In the genomic region with DNA sequence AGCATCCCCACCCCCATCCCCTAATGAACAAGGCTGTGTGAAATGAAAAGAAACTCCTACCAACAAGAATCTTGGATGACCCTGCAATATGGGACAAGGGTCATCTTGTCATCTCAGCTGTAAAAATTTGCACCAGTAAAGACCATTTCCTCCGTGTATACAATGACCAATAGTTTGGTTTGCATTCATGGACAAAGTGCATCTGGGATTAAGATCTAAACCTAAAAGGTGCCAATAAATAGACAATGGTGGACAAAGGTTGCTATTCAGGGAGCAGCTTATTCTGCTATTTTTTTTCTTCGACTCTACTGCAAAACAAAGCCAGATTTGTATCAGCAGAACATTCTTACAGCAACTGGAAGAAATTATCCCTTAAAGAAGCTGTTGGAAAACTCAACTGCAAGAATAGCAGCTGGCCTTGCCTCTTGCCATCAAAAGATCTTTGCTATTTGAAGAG, we compare ENCODE assay signal across 25 cellular contexts. TPM values are rescaled to one million over a fixed set of nuclear protein-coding genes. Genes with fewer than 3 reads are reported as not detected.
DNase-seq lines count a peak whose midpoint lies in the region; ATAC-seq and TF ChIP-seq lines count a peak whose summit lies in the region.
"Had no signal": no experiment of that assay in that cellular context is flagged by ENCODE, and none has a peak within 500 bp of the region (broad histone marks: within the 10 kb centered on the region; RNA-seq: fewer than 3 reads in every experiment).

No MANE protein-coding gene starts in this region.

- H3K79me2 ChIP-seq in hepatocyte: no peaks in the 10 kb centered on the region

- peak overlapping the region in 4 of 5 experiments; percentile 4 to 63 (median 34) for H3K27ac Mint-ChIP-seq in brain
- H3K27ac Mint-ChIP-seq in Calu3 (ENCODE audit: unreplicated experiment): no peak overlapping the region
- H3K27ac Mint-ChIP-seq: GM23338; immature natural killer cell; T-helper 1 cell treated with Interleukin-12 subunit alpha and Interleukin-12 subunit beta and Interleukin-4 antibody, amounts not matched to agents 30 μg/mL and 1 μg/mL, for 36 hours had no signal

- no peaks in the 10 kb centered on the region for H4K20me1 ChIP-seq in hepatocyte (ENCODE audit: insufficient read depth, poor library complexity, severe bottlenecking)

- no peaks in the 10 kb centered on the region for H3K27me3 ChIP-seq in hepatocyte
- H3K27me3 ChIP-seq: breast epithelium, testis had no signal

- no peak for TF ChIP-seq CTCF in brain (conservative IDR thresholded peaks at IDR 0.05)
- no peak for TF ChIP-seq CTCF in hepatocyte (IDR thresholded peaks at IDR 0.05; ENCODE audit: poor library complexity)
- TF ChIP-seq CTCF in Calu3 (IDR thresholded peaks at IDR 0.05; ENCODE audit: unreplicated experiment): no peak
- TF ChIP-seq CTCF in foreskin fibroblast (IDR thresholded peaks at IDR 0.05; ENCODE audit: low read depth, low read length): no peak

- DNase-seq in HT-29 (ENCODE audit: low spot score) (peak; percentile 49), hepatocyte (ENCODE audit: low spot score) (no peak), pons (ENCODE audit: low spot score) (peak; percentile 89), Calu3 (no peak), foreskin fibroblast (no peak)
- DNase-seq: ACHN; activated gamma-delta T cell; activated T-cell treated with anti-CD3 and anti-CD28 coated beads, Interleukin-2, amount 50 U/mL, for 1 hour; COR-L47; DND-41; immature natural killer cell; NCI-H1694; NCI-H524; RPMI8226; testis had no signal

- peaks cover 26% of the 10 kb centered on the region for H3K36me3 Mint-ChIP-seq in brain
- H3K36me3 Mint-ChIP-seq in Calu3 (ENCODE audit: insufficient read depth, unreplicated experiment): peaks cover 30% of the 10 kb centered on the region
- H3K36me3 Mint-ChIP-seq: immature natural killer cell had no signal

- no peaks in the 10 kb centered on the region for H3K36me3 ChIP-seq in hepatocyte (replicated peaks; ENCODE audit: insufficient read depth, low read depth)
- H3K36me3 ChIP-seq: breast epithelium had no signal

- H3K9me3 Mint-ChIP-seq in brain: peaks cover 0 to 34% (median 7%) of the 10 kb centered on the region in 5 experiments
- H3K9me3 Mint-ChIP-seq in Calu3 (ENCODE audit: low read depth, unreplicated experiment): no peaks in the 10 kb centered on the region
- H3K9me3 Mint-ChIP-seq: GM23338; immature natural killer cell; T-helper 1 cell treated with Interleukin-12 subunit alpha and Interleukin-12 subunit beta and Interleukin-4 antibody, amounts not matched to agents 30 μg/mL and 1 μg/mL, for 36 hours had no signal

- H3K4me3 ChIP-seq in hepatocyte (no peak overlapping the region), foreskin fibroblast (ENCODE audit: low read depth in 1 of 2, low read length in 2 of 2) (no peak overlapping the region)
- H3K4me3 ChIP-seq: coronary artery, GM23338, SK-N-MC, smooth muscle cell, testis had no signal

- 54% methylated on average over 2 of the region's 2 CpGs for WGBS in hepatocyte (ENCODE audit: low lambda C conversion rate, missing lambda C conversion rate)

- intact Hi-C loops in Calu3 (cut with micrococcal nuclease; ENCODE audit: unreplicated experiment): no loop called here

- H3K27ac ChIP-seq in hepatocyte: peak overlapping the region; percentile 89
- H3K27ac ChIP-seq: coronary artery, KMS-11, SK-N-MC had no signal

- H3K9me2 ChIP-seq in hepatocyte (replicated peaks; ENCODE audit: insufficient read depth): no peaks in the 10 kb centered on the region

- H3K27me3 Mint-ChIP-seq in brain: peaks cover 9% of the 10 kb centered on the region
- no peaks in the 10 kb centered on the region for H3K27me3 Mint-ChIP-seq in Calu3 (ENCODE audit: unreplicated experiment)

- H3K4me1 ChIP-seq in hepatocyte (ENCODE audit: insufficient read depth): peaks cover 35% of the 10 kb centered on the region
- H3K4me1 ChIP-seq: testis had no signal

- ATAC-seq in GM18511 (IDR thresholded peaks at IDR 0.05; ENCODE audit: unreplicated experiment) (no peak), HG03457 (IDR thresholded peaks at IDR 0.05; ENCODE audit: unreplicated experiment) (no peak)
- ATAC-seq: GM23338 had no signal

- H3K4me2 ChIP-seq in hepatocyte: peak overlapping the region; percentile 9
- H3K4me2 ChIP-seq: GM23338, KMS-11, smooth muscle cell had no signal

- BruUV-seq in Calu3 (replicated peaks; lab: Mats Ljungman, UMichigan): no TSS peak

- H3K4me3 Mint-ChIP-seq in brain (peak overlapping the region in 2 of 5 experiments; percentile 38 to 42), Calu3 (ENCODE audit: low read depth, unreplicated experiment) (no peak overlapping the region)
- H3K4me3 Mint-ChIP-seq: GM23338; immature natural killer cell; T-helper 1 cell treated with Interleukin-12 subunit alpha and Interleukin-12 subunit beta and Interleukin-4 antibody, amounts not matched to agents 30 μg/mL and 1 μg/mL, for 36 hours had no signal

- no peak overlapping the region for H2AFZ ChIP-seq in hepatocyte
- H2AFZ ChIP-seq: GM23338 had no signal

- H3K9me3 ChIP-seq in hepatocyte (ENCODE audit: low read depth): no peaks in the 10 kb centered on the region
- H3K9me3 ChIP-seq: breast epithelium, testis had no signal

- H3K4me1 Mint-ChIP-seq in brain: peaks cover 20% of the 10 kb centered on the region
- peaks cover 53% of the 10 kb centered on the region for H3K4me1 Mint-ChIP-seq in Calu3 (ENCODE audit: low read depth, unreplicated experiment)

- CTCF ChIA-PET in Calu3 (lab: Charles Lee): interaction anchor here (0.7 to 1.3 kb wide), 3 partner anchors 17 to 217 kb away, joined by 3 to 5 read pairs (median 3); no protein-coding TSS in a partner anchor

RNA-seq across cellular contexts. Expression of a gene that starts 8.0 kb away (rescaled TPM):
- 83.6 and 95.0 TPM in 2 replicates for total RNA-seq in HT-29 (2014; rRNA removed; shearing (Covaris generic))
- polyA plus RNA-seq in brain (ENCODE audit: insufficient read depth, low read depth, low replicate concordance): 58.2 TPM
- total RNA-seq in hepatocyte: 5.4 and 7.3 TPM in 2 replicates
- 19.5 and 21.4 TPM in 2 replicates for polyA plus RNA-seq in hepatocyte
- total RNA-seq in Calu3 (2022): 42.4 and 55.2 TPM in 2 replicates

Comparison
In these comparisons a context has a peak if more than half of its experiments do, and no peak if none do; other contexts are left out.
1. DNase-seq: peak in HT-29 (single experiment) and pons (single experiment); none in hepatocyte (single experiment), Calu3 (single experiment) and foreskin fibroblast (0 of 2).